Comparison of ENCODE assay signal across 21 cellular contexts in genomic region chr9:86924206-86924605, GRCh38.
A peak's percentile ranks its signal among the peaks of the same experiment; 100 is the strongest.
DNase-seq lines count a peak whose midpoint lies in the region; ATAC-seq and TF ChIP-seq lines count a peak whose summit lies in the region.
"Had no signal": no experiment of that assay in that cellular context is flagged by ENCODE, and none has a peak within 500 bp of the region (broad histone marks: within the 10 kb centered on the region; RNA-seq: fewer than 3 reads in every experiment).

No MANE protein-coding gene starts in this region.

- ATAC-seq in GM21423 (IDR thresholded peaks at IDR 0.05; ENCODE audit: unreplicated experiment) (no peak), HG03280 (IDR thresholded peaks at IDR 0.05; ENCODE audit: unreplicated experiment) (no peak)
- ATAC-seq: CD8-positive, alpha-beta T cell; HepG2; PC-3; SK-N-SH treated with all-trans-retinoic acid at 6 μM for 48 hours had no signal

- peak; percentile 48 for DNase-seq in AG08395 (ENCODE audit: low spot score)
- peak; percentile 16 for DNase-seq in GM04504 (ENCODE audit: low read depth)
- DNase-seq in SKM-1 treated with dmso at 0.1 percent for 144 hours (lab: John Stamatoyannopoulos, UW; ENCODE audit: unreplicated experiment), result peak; percentile 22
- peak; percentile 39 for DNase-seq in fibroblast of mammary gland (ENCODE audit: low read depth)
- no peak for DNase-seq in NK-92 treated with Interleukin-12 subunit alpha and Interleukin-12 subunit beta, amount 100 ng/mL, for 24 hours (lab: John Stamatoyannopoulos, UW)
- DNase-seq: CD8-positive, alpha-beta T cell; DMS53; H9; KG1; NCI-H1092 treated with DMSO at 0.1 percent for 48 hours; NCI-H1694; NCI-H2081 treated with DMSO at 0.1 percent for 48 hours; NCI-H446 treated with DMSO at 0.1 percent for 48 hours; PC-3; RPMI8226; SIG-M5 had no signal

- H3K4me3 ChIP-seq in fibroblast of mammary gland (ENCODE audit: control insufficient read depth, low read depth, low read length), result no peak overlapping the region
- H3K4me3 ChIP-seq: BLaER1 had no signal

- no peak for TF ChIP-seq CTCF in fibroblast of mammary gland (conservative IDR thresholded peaks at IDR 0.05; ENCODE audit: control insufficient read depth, insufficient read depth, low read depth, low read length)
